12 cellular contexts compared by ENCODE assay signal in the genomic region with DNA sequence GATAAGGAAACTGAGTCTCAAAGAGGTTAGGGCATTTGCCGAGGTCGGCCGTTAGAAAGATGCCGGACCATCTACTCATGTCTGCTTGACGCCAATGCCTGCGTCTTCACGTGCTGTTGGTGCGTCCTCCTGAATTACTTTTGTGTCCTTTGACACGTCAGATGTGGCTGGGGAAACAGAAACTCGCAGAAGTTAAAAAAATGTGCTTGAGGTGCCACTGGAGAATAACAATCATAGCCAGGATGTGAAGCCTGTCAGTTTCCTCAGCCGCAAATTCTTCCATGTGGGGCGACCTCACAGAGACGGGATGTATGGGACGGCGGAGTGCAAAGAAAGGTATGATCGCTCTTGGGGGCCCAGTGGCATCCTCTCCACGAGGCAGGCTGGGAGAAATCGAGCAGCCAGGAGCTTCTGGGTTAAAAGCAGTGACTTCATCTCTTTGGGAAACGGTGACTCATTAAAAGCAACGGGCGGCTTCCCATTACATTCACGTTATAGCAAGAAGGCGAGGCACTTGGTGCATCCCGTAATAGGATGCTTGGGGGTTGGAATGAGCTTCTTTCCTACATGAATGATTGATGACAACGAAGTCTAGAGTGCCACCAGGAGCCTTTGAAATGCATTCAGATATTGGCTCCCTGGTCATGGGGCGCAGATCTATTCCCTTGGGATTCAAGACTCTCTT.
A peak's percentile ranks its signal among the peaks of the same experiment; 100 is the strongest.
DNase-seq lines count a peak whose midpoint lies in the region; ATAC-seq lines count a peak whose summit lies in the region.
"Had no signal": no experiment of that assay in that cellular context is flagged by ENCODE, and none has a peak within 500 bp of the region (broad histone marks: within the 10 kb centered on the region; RNA-seq: fewer than 3 reads in every experiment).

No MANE protein-coding gene starts in this region.

- ATAC-seq in activated T-helper 17 cell treated with anti-CD3 and anti-CD28 coated beads, Interleukin-2, amount 50 U/mL, for 72 hours (replicated peaks), result peak; percentile 31
- no peak for ATAC-seq in activated T-cell treated with anti-CD3 and anti-CD28 coated beads, Interleukin-2, amount 50 U/mL, for 4 hours

- H3K27me3 Mint-ChIP-seq in activated T-helper 17 cell treated with anti-CD3 and anti-CD28 coated beads, Interleukin-2, amount 50 U/mL, for 72 hours, result no peaks in the 10 kb centered on the region
- H3K27me3 Mint-ChIP-seq in activated T-cell treated with anti-CD3 and anti-CD28 coated beads, Interleukin-2, amount 50 U/mL, for 4 hours (ENCODE audit: low read depth), result no peaks in the 10 kb centered on the region

- peaks cover 16% of the 10 kb centered on the region for H3K4me1 ChIP-seq in ACC112 (ENCODE audit: control insufficient read depth, insufficient read depth, low read length, unreplicated experiment)

- no peak overlapping the region for H3K27ac Mint-ChIP-seq in activated T-helper 17 cell treated with anti-CD3 and anti-CD28 coated beads, Interleukin-2, amount 50 U/mL, for 72 hours
- H3K27ac Mint-ChIP-seq: dendritic cell treated with granulocyte-macrophage colony-stimulating factor and Interleukin-4, amounts not matched to agents 40 ng/mL and 50 ng/mL, for 4 days; nephron had no signal

- intact Hi-C loops in posterior cingulate gyrus (cut with DNase I), result no loop called here

- H3K27ac ChIP-seq in ACC112 (ENCODE audit: low read depth, low read length), result peak overlapping the region; percentile 49

- no peak overlapping the region for H3K4me3 ChIP-seq in ACC112 (ENCODE audit: low read depth, low read length)

- H3K9me3 Mint-ChIP-seq in activated T-helper 17 cell treated with anti-CD3 and anti-CD28 coated beads, Interleukin-2, amount 50 U/mL, for 72 hours, result no peaks in the 10 kb centered on the region
- no peaks in the 10 kb centered on the region for H3K9me3 Mint-ChIP-seq in activated T-cell treated with anti-CD3 and anti-CD28 coated beads, Interleukin-2, amount 50 U/mL, for 4 hours
- H3K9me3 Mint-ChIP-seq: dendritic cell treated with granulocyte-macrophage colony-stimulating factor and Interleukin-4, amounts not matched to agents 40 ng/mL and 50 ng/mL, for 4 days; nephron had no signal

- H3K79me2 ChIP-seq in ACC112 (ENCODE audit: control insufficient read depth, insufficient read depth, low read length, unreplicated experiment), result no peaks in the 10 kb centered on the region

- peak overlapping the region; percentile 30 for H2AFZ ChIP-seq in ACC112 (ENCODE audit: low read length, unreplicated experiment)

- H3K4me1 Mint-ChIP-seq in activated T-helper 17 cell treated with anti-CD3 and anti-CD28 coated beads, Interleukin-2, amount 50 U/mL, for 72 hours, result no peaks in the 10 kb centered on the region
- H3K4me1 Mint-ChIP-seq in activated T-cell treated with anti-CD3 and anti-CD28 coated beads, Interleukin-2, amount 50 U/mL, for 4 hours (ENCODE audit: low read depth), result no peaks in the 10 kb centered on the region

- no peak overlapping the region for H3K4me3 Mint-ChIP-seq in activated T-helper 17 cell treated with anti-CD3 and anti-CD28 coated beads, Interleukin-2, amount 50 U/mL, for 72 hours
- H3K4me3 Mint-ChIP-seq in activated T-cell treated with anti-CD3 and anti-CD28 coated beads, Interleukin-2, amount 50 U/mL, for 4 hours, result no peak overlapping the region
- H3K4me3 Mint-ChIP-seq: dendritic cell treated with granulocyte-macrophage colony-stimulating factor and Interleukin-4, amounts not matched to agents 40 ng/mL and 50 ng/mL, for 4 days; nephron had no signal

- DNase-seq in HS-5 (ENCODE audit: low read depth) (peak; percentile 86), iPS-NIHi7 (ENCODE audit: extremely low spot score) (peak; percentile 67), NCI-H345 (lab: John Stamatoyannopoulos, UW) (no peak), C1 segment of cervical spinal cord (lab: John Stamatoyannopoulos, UW) (no peak), posterior cingulate gyrus (no peak)
- no peak for DNase-seq in activated T-cell treated with anti-CD3 and anti-CD28 coated beads, Interleukin-2, amount 50 U/mL, for 4 hours
- DNase-seq: DMS79; stimulated activated CD8-positive, alpha-beta memory T cell treated with anti-CD3 and anti-CD28 coated beads, Interleukin-4, amount 100 ng/mL, for 48 hours had no signal

- H3K36me3 Mint-ChIP-seq in activated T-helper 17 cell treated with anti-CD3 and anti-CD28 coated beads, Interleukin-2, amount 50 U/mL, for 72 hours (ENCODE audit: low read depth), result no peaks in the 10 kb centered on the region
- no peaks in the 10 kb centered on the region for H3K36me3 Mint-ChIP-seq in activated T-cell treated with anti-CD3 and anti-CD28 coated beads, Interleukin-2, amount 50 U/mL, for 4 hours (ENCODE audit: insufficient read depth)

- H3K27me3 ChIP-seq in ACC112 (ENCODE audit: insufficient read depth, low read length), result no peaks in the 10 kb centered on the region

- H3K36me3 ChIP-seq in ACC112 (ENCODE audit: insufficient read depth, low read length), result no peaks in the 10 kb centered on the region

Comparison
In these comparisons a context has a peak if more than half of its experiments do, and no peak if none do; other contexts are left out.
1. DNase-seq: peak in HS-5 (single experiment) and iPS-NIHi7 (single experiment); none in NCI-H345 (single experiment), activated T-cell treated with anti-CD3 and anti-CD28 coated beads, Interleukin-2, amount 50 U/mL, for 4 hours (single experiment), C1 segment of cervical spinal cord (0 of 14) and posterior cingulate gyrus (0 of 10).